ENCODE assay signal across 20 cellular contexts in the genomic region with DNA sequence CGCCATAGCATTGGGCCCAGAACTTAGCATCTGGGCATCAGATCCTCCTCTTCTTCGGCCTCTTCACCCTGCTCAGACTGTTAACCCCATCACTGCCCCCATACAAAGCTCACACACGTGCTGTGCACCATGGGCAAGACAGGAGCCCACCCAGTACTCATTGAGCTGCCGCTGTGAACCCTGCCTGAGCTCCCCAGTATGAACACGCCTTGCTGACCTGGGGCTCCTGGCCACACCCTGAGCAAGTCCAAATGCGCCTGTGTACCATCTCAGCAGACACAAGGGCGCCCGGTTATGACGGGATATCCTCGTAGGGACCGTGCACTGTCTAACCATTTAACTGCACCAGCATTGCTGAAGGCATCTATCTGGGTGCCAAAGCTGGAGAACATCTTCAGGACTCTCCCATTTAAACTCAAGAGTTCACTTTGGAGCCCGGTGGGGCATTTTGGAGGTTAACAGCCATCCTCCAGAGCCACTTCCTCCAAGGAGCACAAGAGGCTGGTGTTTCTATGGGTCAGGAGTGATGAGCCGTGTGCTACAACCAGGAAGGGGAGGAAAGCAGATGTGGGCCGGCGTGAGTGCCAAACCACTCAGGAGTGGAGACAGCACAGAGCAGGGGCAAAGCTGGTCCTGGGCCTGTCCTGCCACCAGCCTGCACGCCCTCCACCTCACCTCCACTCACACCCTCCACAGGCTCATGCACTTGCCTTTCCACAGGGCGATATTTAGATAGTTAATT. TPM values are rescaled to one million over a fixed set of nuclear protein-coding genes. Genes with fewer than 3 reads are reported as not detected.
"Had no signal": no experiment of that assay in that cellular context is flagged by ENCODE, and none has a peak within 500 bp of the region (broad histone marks: within the 10 kb centered on the region; RNA-seq: fewer than 3 reads in every experiment).

No MANE protein-coding gene starts in this region.

- H3K36me3 Mint-ChIP-seq: activated naive CD8-positive, alpha-beta T cell treated with anti-CD3 and anti-CD28 coated beads for 36 hours had no signal

- H3K9me3 ChIP-seq: thyroid gland had no signal

- H3K4me3 ChIP-seq: heart right ventricle, thyroid gland had no signal

- H3K4me2 ChIP-seq: SK-N-SH had no signal

- H3K4me1 ChIP-seq: thyroid gland had no signal

- DNase-seq: activated B cell treated with CpG ODN at 0.5 μM for 24 hours; activated CD4-positive, alpha-beta T cell treated with anti-CD3 and anti-CD28 coated beads, Interleukin-2, amount 10 ng/mL, durations not matched to agents 7 days and 5 days; activated effector memory CD4-positive, alpha-beta T cell treated with anti-CD3 and anti-CD28 coated beads, Interleukin-2, amount 50 U/mL, for 16 hours; activated naive CD8-positive, alpha-beta T cell treated with anti-CD3 and anti-CD28 coated beads for 36 hours; activated T-cell treated with anti-CD3 and anti-CD28 coated beads, Interleukin-2, amount 50 U/mL, for 4 hours; heart right ventricle; left ventricle myocardium superior; mesendoderm; SK-N-SH; stimulated activated CD4-positive, alpha-beta T cell treated with anti-CD3 and anti-CD28 coated beads, Interleukin-4, amount 100 ng/mL, for 4 hours; thyroid gland had no signal

- H3K27me3 ChIP-seq: thyroid gland had no signal

- H3K9me3 Mint-ChIP-seq: activated CD4-positive, alpha-beta T cell treated with anti-CD3 and anti-CD28 coated beads, Interleukin-2, amount 10 ng/mL, durations not matched to agents 7 days and 5 days had no signal

- H3K4me1 Mint-ChIP-seq: activated B cell treated with CpG ODN at 0.5 μM for 24 hours; activated CD4-positive, alpha-beta T cell treated with anti-CD3 and anti-CD28 coated beads, Interleukin-2, amount 10 ng/mL, durations not matched to agents 7 days and 5 days; activated naive CD8-positive, alpha-beta T cell treated with anti-CD3 and anti-CD28 coated beads for 36 hours had no signal

- H3K9ac ChIP-seq: SK-N-SH had no signal

- H3K4me3 Mint-ChIP-seq: activated B cell treated with CpG ODN at 0.5 μM for 24 hours; activated CD4-positive, alpha-beta T cell treated with anti-CD3 and anti-CD28 coated beads, Interleukin-2, amount 10 ng/mL, durations not matched to agents 7 days and 5 days; activated naive CD8-positive, alpha-beta T cell treated with anti-CD3 and anti-CD28 coated beads for 36 hours; activated T-cell treated with anti-CD3 and anti-CD28 coated beads, Interleukin-2, amount 50 U/mL, for 4 hours had no signal

- H3K36me3 ChIP-seq: heart right ventricle, thyroid gland had no signal

- H3K27ac ChIP-seq: heart right ventricle, thyroid gland had no signal

- ATAC-seq: activated T-cell treated with anti-CD3 and anti-CD28 coated beads, Interleukin-2, amount 50 U/mL, for 4 hours; heart right ventricle; left ventricle myocardium superior had no signal

- H3K27ac Mint-ChIP-seq: activated B cell treated with CpG ODN at 0.5 μM for 24 hours; activated CD4-positive, alpha-beta T cell treated with anti-CD3 and anti-CD28 coated beads, Interleukin-2, amount 10 ng/mL, durations not matched to agents 7 days and 5 days; activated naive CD8-positive, alpha-beta T cell treated with anti-CD3 and anti-CD28 coated beads for 36 hours had no signal

RNA-seq across cellular contexts. Expression of a gene that starts 12.1 kb away (rescaled TPM):
- total RNA-seq: activated B cell treated with CpG ODN at 0.5 μM for 24 hours; activated CD4-positive, alpha-beta T cell treated with anti-CD3 and anti-CD28 coated beads, Interleukin-2, amount 10 ng/mL, durations not matched to agents 7 days and 5 days; activated naive CD8-positive, alpha-beta T cell treated with anti-CD3 and anti-CD28 coated beads for 36 hours; activated T-cell treated with anti-CD3 and anti-CD28 coated beads, Interleukin-2, amount 50 U/mL, for 4 hours; endothelial cell of umbilical vein; fibroblast of lung; frontal cortex; heart right ventricle; left ventricle myocardium superior; osteocyte; renal cortical epithelial cell; skeletal muscle tissue; T-helper 1 cell treated with Interleukin-12 subunit alpha and Interleukin-12 subunit beta and Interleukin-4 antibody, amounts not matched to agents 30 ng/mL and 1 ng/mL, for 36 hours; thyroid gland had no signal
- polyA plus RNA-seq: endothelial cell of umbilical vein, fibroblast of lung, heart right ventricle, keratinocyte, neural cell, SK-N-SH had no signal
